ENCODE assay signal across 8 cellular contexts in genomic region chr7:151012921-151013347, GRCh38. TPM values are rescaled to one million over a fixed set of nuclear protein-coding genes. Genes with fewer than 3 reads are reported as not detected.
DNase-seq lines count a peak whose midpoint lies in the region; ATAC-seq and TF ChIP-seq lines count a peak whose summit lies in the region.

No MANE protein-coding gene starts in this region.

- H3K36me3 Mint-ChIP-seq in CD14-positive monocyte = peaks cover 0 to 5% of the 10 kb centered on the region in 2 donors
- H3K36me3 Mint-ChIP-seq in activated T-helper 1 cell treated with anti-CD3 and anti-CD28 coated beads, Interleukin-12 subunit alpha, Interleukin-12 subunit beta, Interleukin-2, Interleukin-4 antibody, amounts not matched to agents 30 ng/mL and 10 ng/mL and 1 ng/mL, durations not matched to agents 14 hours and 24 hours and 36 hours (ENCODE audit: low read depth) = peaks cover 6% of the 10 kb centered on the region

- CTCF ChIA-PET in HCT116 (lab: Charles Lee) = interaction anchor here (0.7 to 1.9 kb wide), 7 partner anchors 12 to 136 kb away, joined by 3 to 7 read pairs (median 4); partner anchors contain the start of genes ABCB8 and ATG9B

- H3K9me2 ChIP-seq in HCT116 (ENCODE audit: insufficient read depth) = no peaks in the 10 kb centered on the region

- TF ChIP-seq RAD21 in HCT116 (IDR thresholded peaks at IDR 0.05; ENCODE audit: low read depth) = no peak

- H3K36me3 ChIP-seq in HCT116 (ENCODE audit: control insufficient read depth in 1 of 2, insufficient read depth in 2 of 2, low read length in 2 of 2) = no peaks in the 10 kb centered on the region
- H3K36me3 ChIP-seq in tibial nerve = no peaks in the 10 kb centered on the region

- TF ChIP-seq POLR2A in HCT116 (IDR thresholded peaks at IDR 0.05; ENCODE audit: borderline replicate concordance, extremely low read depth, insufficient read depth, insufficient read length) (no peak), tibial nerve (IDR thresholded peaks at IDR 0.05) (no peak)

- POLR2A ChIA-PET in HCT116 (lab: Charles Lee) = interaction anchor here (2.2 kb wide), 1 partner anchor 15 kb away, joined by 7 read pairs; the partner anchor contains the start of gene ABCB8

- ATAC-seq in HCT116 = no peak
- peak; percentile 31 for ATAC-seq in left ventricle myocardium superior
- no peak for ATAC-seq in HG03045 (IDR thresholded peaks at IDR 0.05; ENCODE audit: unreplicated experiment)

- H3K27ac ChIP-seq in HCT116 (ENCODE audit: low read depth, low read length) (no peak overlapping the region), tibial nerve (no peak overlapping the region)

- WGBS in tibial nerve, 2 donors = 17 to 26% methylated on average over 5 to 17 of the region's 23 CpGs

- no peaks in the 10 kb centered on the region for H3K27me3 ChIP-seq in HCT116 (ENCODE audit: insufficient read depth, low read length)
- H3K27me3 ChIP-seq in tibial nerve = peaks cover 2 to 83% of the 10 kb centered on the region in 2 donors

- H3K4me2 ChIP-seq in HCT116 (ENCODE audit: low read length) = peak overlapping the region; percentile 68

- RAD21 ChIA-PET in HCT116 (lab: Charles Lee; ENCODE audit: low non-redundant PET in 1 of 2, low total read pairs in 2 of 2, uncharacterized antibody in 2 of 2, unreplicated experiment in 2 of 2) = no interaction called here

- H3K4me1 Mint-ChIP-seq in CD14-positive monocyte = peaks cover 56% of the 10 kb centered on the region
- peaks cover 63% of the 10 kb centered on the region for H3K4me1 Mint-ChIP-seq in activated T-helper 1 cell treated with anti-CD3 and anti-CD28 coated beads, Interleukin-12 subunit alpha, Interleukin-12 subunit beta, Interleukin-2, Interleukin-4 antibody, amounts not matched to agents 30 ng/mL and 10 ng/mL and 1 ng/mL, durations not matched to agents 14 hours and 24 hours and 36 hours (ENCODE audit: low read depth)

- H3K27me3 Mint-ChIP-seq in CD14-positive monocyte (ENCODE audit: low read depth in 3 of 3) = peaks cover 52 to 90% (median 55%) of the 10 kb centered on the region in 3 donors
- H3K27me3 Mint-ChIP-seq in activated T-helper 1 cell treated with anti-CD3 and anti-CD28 coated beads, Interleukin-12 subunit alpha, Interleukin-12 subunit beta, Interleukin-2, Interleukin-4 antibody, amounts not matched to agents 30 ng/mL and 10 ng/mL and 1 ng/mL, durations not matched to agents 14 hours and 24 hours and 36 hours (ENCODE audit: insufficient read depth) = no peaks in the 10 kb centered on the region

- H3K9me3 Mint-ChIP-seq in CD14-positive monocyte = peaks cover 0 to 9% (median 0%) of the 10 kb centered on the region in 7 donors
- H3K9me3 Mint-ChIP-seq in activated T-helper 1 cell treated with anti-CD3 and anti-CD28 coated beads, Interleukin-12 subunit alpha, Interleukin-12 subunit beta, Interleukin-2, Interleukin-4 antibody, amounts not matched to agents 30 ng/mL and 10 ng/mL and 1 ng/mL, durations not matched to agents 14 hours and 24 hours and 36 hours = no peaks in the 10 kb centered on the region

- H4K20me1 ChIP-seq in HCT116 (ENCODE audit: insufficient read depth) = no peaks in the 10 kb centered on the region

- intact Hi-C loops in CD14-positive monocyte (cut with micrococcal nuclease) = loop anchor here in 1 of 2 donors (5.0 kb wide), 1 partner anchor 99 kb away; no protein-coding TSS in a partner anchor
- intact Hi-C loops in HCT116 (cut with micrococcal nuclease) = loop anchor here (10.0 kb wide), 1 partner anchor 238 kb away; no protein-coding TSS in a partner anchor
- intact Hi-C loops in activated T-helper 1 cell treated with anti-CD3 and anti-CD28 coated beads, Interleukin-12 subunit alpha, Interleukin-12 subunit beta, Interleukin-2, Interleukin-4 antibody, amounts not matched to agents 30 ng/mL and 10 ng/mL and 1 ng/mL, durations not matched to agents 14 hours and 24 hours and 36 hours (cut with micrococcal nuclease) = loop anchor here (1.0 to 10.0 kb wide), 4 partner anchors 15 to 688 kb away; partner anchors contain the start of genes ABCB8, ACTR3C, KCNH2 and LRRC61
- intact Hi-C loops in left ventricle myocardium superior (cut with micrococcal nuclease) = no loop called here

- no TSS peak for BruUV-seq in HCT116 (replicated peaks; lab: Mats Ljungman, UMichigan)

- DNase-seq in CD14-positive monocyte (ENCODE audit: low spot score) (no peak), HCT116 (ENCODE audit: low read depth, low spot score) (no peak), left ventricle myocardium superior (no peak), tibial nerve (ENCODE audit: low spot score in 2 of 2) (no peak), DMS114 treated with DMSO at 0.1 percent for 48 hours (lab: John Stamatoyannopoulos, UW; ENCODE audit: unreplicated experiment) (no peak), putamen (ENCODE audit: low spot score) (no peak)
- no peak for DNase-seq in activated T-helper 1 cell treated with anti-CD3 and anti-CD28 coated beads, Interleukin-12 subunit alpha, Interleukin-12 subunit beta, Interleukin-2, Interleukin-4 antibody, amounts not matched to agents 30 ng/mL and 10 ng/mL and 1 ng/mL, durations not matched to agents 14 hours and 24 hours and 36 hours (ENCODE audit: low spot score)

- H2AFZ ChIP-seq in HCT116 (ENCODE audit: low read depth, low read length, poor library complexity, severe bottlenecking) = no peak overlapping the region

- TF ChIP-seq CTCF in CD14-positive monocyte (IDR thresholded peaks at IDR 0.05) = peak; percentile 50
- peak in 2 of 3 experiments; percentile 70 to 76; a peak in 4 of 6 replicates for TF ChIP-seq CTCF in HCT116 (IDR thresholded peaks at IDR 0.05 in 2 of 3, conservative IDR thresholded peaks at IDR 0.05 in 1 of 3; ENCODE audit: borderline replicate concordance in 1 of 3, insufficient read depth in 1 of 3, low read depth in 2 of 3, low read length in 2 of 3)
- peak; percentile 7 to 43 (median 35) for TF ChIP-seq CTCF in tibial nerve (IDR thresholded peaks at IDR 0.05)

- H3K9me3 ChIP-seq in HCT116 (ENCODE audit: control insufficient read depth in 1 of 2, insufficient read depth in 1 of 2, low read depth in 1 of 2, low read length in 2 of 2) (no peaks in the 10 kb centered on the region), tibial nerve (no peaks in the 10 kb centered on the region)

- H3K4me3 Mint-ChIP-seq in CD14-positive monocyte = peak overlapping the region; percentile 24 to 80
- peak overlapping the region; percentile 59 for H3K4me3 Mint-ChIP-seq in activated T-helper 1 cell treated with anti-CD3 and anti-CD28 coated beads, Interleukin-12 subunit alpha, Interleukin-12 subunit beta, Interleukin-2, Interleukin-4 antibody, amounts not matched to agents 30 ng/mL and 10 ng/mL and 1 ng/mL, durations not matched to agents 14 hours and 24 hours and 36 hours

- H3K9ac ChIP-seq in HCT116 (ENCODE audit: low read length) = peak overlapping the region; percentile 38; the same call in 1 of the 2 replicates

- peak overlapping the region in 1 of 2 experiments; percentile 36; a peak in 1 of 4 replicates for H3K4me3 ChIP-seq in HCT116 (replicated peaks in 1 of 2; ENCODE audit: low read depth in 1 of 2, low read length in 2 of 2)
- H3K4me3 ChIP-seq in tibial nerve = no peak overlapping the region

- H3K27ac Mint-ChIP-seq in CD14-positive monocyte = peak overlapping the region in 4 of 7 donors; percentile 12 to 48 (median 42)
- peak overlapping the region; percentile 86 for H3K27ac Mint-ChIP-seq in activated T-helper 1 cell treated with anti-CD3 and anti-CD28 coated beads, Interleukin-12 subunit alpha, Interleukin-12 subunit beta, Interleukin-2, Interleukin-4 antibody, amounts not matched to agents 30 ng/mL and 10 ng/mL and 1 ng/mL, durations not matched to agents 14 hours and 24 hours and 36 hours

- peaks cover 4% of the 10 kb centered on the region; the same call in 1 of the 2 replicates for H3K79me2 ChIP-seq in HCT116 (ENCODE audit: insufficient read depth, low read length)

- no peak for TF ChIP-seq EP300 in tibial nerve (IDR thresholded peaks at IDR 0.05)

- H3K4me1 ChIP-seq in HCT116 (ENCODE audit: control insufficient read depth in 1 of 2, insufficient read depth in 2 of 2, low read length in 2 of 2) (peaks cover 15 to 60% of the 10 kb centered on the region in 2 experiments; a peak in 3 of 4 replicates), tibial nerve (peaks cover 0 to 41% (median 18%) of the 10 kb centered on the region in 4 donors)

RNA-seq across cellular contexts. Expression of gene ATG9B, which starts 11.4 kb away (rescaled TPM):
- under 1 TPM in 1 of 2 donors, not detected in 1; 0.30 TPM for polyA plus RNA-seq in CD14-positive monocyte
- total RNA-seq in HCT116 (2021; ENCODE audit: unreplicated experiment) (2.1 TPM), left ventricle myocardium superior (not detected), tibial nerve (not detected)
- 5.8 and 6.9 TPM in 2 replicates for polyA plus RNA-seq in HCT116 (2012)
- 4.7 and 6.3 TPM in 2 replicates for total RNA-seq in activated T-helper 1 cell treated with anti-CD3 and anti-CD28 coated beads, Interleukin-12 subunit alpha, Interleukin-12 subunit beta, Interleukin-2, Interleukin-4 antibody, amounts not matched to agents 30 ng/mL and 10 ng/mL and 1 ng/mL, durations not matched to agents 14 hours and 24 hours and 36 hours

RNA-seq across cellular contexts. Expression of gene ABCB8, which starts 15.3 kb away (rescaled TPM):
- 1 to 10 TPM; 9.3 to 9.5 TPM for polyA plus RNA-seq in CD14-positive monocyte
- 55.2 TPM for total RNA-seq in HCT116 (2021; ENCODE audit: unreplicated experiment)
- 32.5 and 34.9 TPM in 2 replicates for polyA plus RNA-seq in HCT116 (2012)
- 56.9 and 57.9 TPM in 2 replicates for total RNA-seq in activated T-helper 1 cell treated with anti-CD3 and anti-CD28 coated beads, Interleukin-12 subunit alpha, Interleukin-12 subunit beta, Interleukin-2, Interleukin-4 antibody, amounts not matched to agents 30 ng/mL and 10 ng/mL and 1 ng/mL, durations not matched to agents 14 hours and 24 hours and 36 hours
- 29.7 TPM for total RNA-seq in left ventricle myocardium superior
- 10 to 100 TPM; 21.0 to 49.0 (median 31.6) TPM for total RNA-seq in tibial nerve

RNA-seq across cellular contexts. Expression of gene NOS3, which starts 22.1 kb away (rescaled TPM):
- under 1 TPM; 0.26 to 0.72 TPM for polyA plus RNA-seq in CD14-positive monocyte
- total RNA-seq in HCT116 (2021; ENCODE audit: unreplicated experiment) (35.8 TPM), left ventricle myocardium superior (10.9 TPM), tibial nerve (10 to 100 TPM; 20.3 to 38.1 (median 23.8) TPM)
- 42.7 and 44.0 TPM in 2 replicates for polyA plus RNA-seq in HCT116 (2012)
- 12.2 and 12.8 TPM in 2 replicates for total RNA-seq in activated T-helper 1 cell treated with anti-CD3 and anti-CD28 coated beads, Interleukin-12 subunit alpha, Interleukin-12 subunit beta, Interleukin-2, Interleukin-4 antibody, amounts not matched to agents 30 ng/mL and 10 ng/mL and 1 ng/mL, durations not matched to agents 14 hours and 24 hours and 36 hours

RNA-seq across cellular contexts. Expression of gene KCNH2, which starts 34.8 kb away (rescaled TPM):
- polyA plus RNA-seq in CD14-positive monocyte = not detected
- 9.7 TPM for total RNA-seq in HCT116 (2021; ENCODE audit: unreplicated experiment)
- 8.4 and 10.4 TPM in 2 replicates for polyA plus RNA-seq in HCT116 (2012)
- 0.20 and 0.49 TPM in 2 replicates for total RNA-seq in activated T-helper 1 cell treated with anti-CD3 and anti-CD28 coated beads, Interleukin-12 subunit alpha, Interleukin-12 subunit beta, Interleukin-2, Interleukin-4 antibody, amounts not matched to agents 30 ng/mL and 10 ng/mL and 1 ng/mL, durations not matched to agents 14 hours and 24 hours and 36 hours
- total RNA-seq in left ventricle myocardium superior = 107 TPM
- total RNA-seq in tibial nerve = 1 to 10 TPM; 1.5 to 9.0 (median 2.4) TPM

RNA-seq across cellular contexts. Expression of gene ASIC3, which starts 35.4 kb away (rescaled TPM):
- not detected for polyA plus RNA-seq in CD14-positive monocyte
- total RNA-seq in HCT116 (2021; ENCODE audit: unreplicated experiment) (4.4 TPM), left ventricle myocardium superior (8.6 TPM), tibial nerve (1 to 10 TPM; 1.7 to 6.0 (median 4.0) TPM)
- 5.4 and 6.2 TPM in 2 replicates for polyA plus RNA-seq in HCT116 (2012)
- 1.9 and 4.1 TPM in 2 replicates for total RNA-seq in activated T-helper 1 cell treated with anti-CD3 and anti-CD28 coated beads, Interleukin-12 subunit alpha, Interleukin-12 subunit beta, Interleukin-2, Interleukin-4 antibody, amounts not matched to agents 30 ng/mL and 10 ng/mL and 1 ng/mL, durations not matched to agents 14 hours and 24 hours and 36 hours
